20 cellular contexts compared by ENCODE assay signal in the genomic region with DNA sequence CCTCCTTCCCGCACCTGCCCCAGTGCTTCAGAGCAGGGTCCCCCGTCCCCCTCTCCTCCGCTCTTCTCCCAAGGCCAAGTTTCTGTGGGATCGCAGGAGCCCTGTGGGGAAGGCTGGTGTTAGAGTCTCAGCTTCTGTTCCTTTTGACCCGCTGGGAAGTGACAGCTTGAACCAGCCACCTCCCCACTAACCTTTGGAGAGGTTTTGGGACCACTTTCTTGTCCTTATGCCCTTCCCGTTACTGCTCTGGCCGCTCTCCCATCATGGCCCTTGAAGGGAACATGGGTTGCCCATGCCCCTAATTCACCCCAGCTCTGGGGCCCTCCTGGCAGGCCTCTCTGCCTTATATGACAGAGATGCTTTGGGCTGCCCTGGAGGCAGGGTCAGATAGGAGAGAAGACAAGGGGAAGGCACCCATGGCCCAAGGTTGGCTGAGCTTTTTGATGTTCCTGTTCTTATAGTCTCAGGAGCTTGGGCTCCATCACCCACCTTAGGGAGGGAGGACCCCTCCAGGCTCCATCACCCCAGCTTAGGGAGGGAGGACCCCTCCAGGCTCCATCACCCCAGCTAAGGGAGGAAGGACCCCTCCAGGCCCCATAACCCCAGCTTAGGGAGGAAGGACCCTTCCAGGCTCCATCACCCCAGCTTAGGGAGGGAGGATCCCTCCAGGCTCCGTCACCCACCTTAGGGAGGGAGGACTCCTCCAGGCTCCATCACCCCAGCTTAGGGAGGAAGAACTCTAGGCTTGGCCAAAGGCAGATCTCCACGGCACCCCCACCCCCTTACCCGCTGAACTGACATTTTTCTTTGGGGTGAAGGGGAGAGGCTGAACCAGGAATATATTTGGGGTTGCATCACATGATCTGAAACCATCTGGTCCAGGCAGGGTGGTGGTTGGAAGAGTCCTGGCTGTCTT.
"Had no signal": no experiment of that assay in that cellular context is flagged by ENCODE, and none has a peak within 500 bp of the region (broad histone marks: within the 10 kb centered on the region; RNA-seq: fewer than 3 reads in every experiment).

No MANE protein-coding gene starts in this region.

- H3K36me3 ChIP-seq: lower lobe of right lung, prostate gland, thoracic aorta had no signal

- H3K27me3 Mint-ChIP-seq: activated CD4-positive, alpha-beta memory T cell treated with anti-CD3 and anti-CD28 coated beads for 36 hours; stimulated activated naive B cell treated with anti-CD40 and anti-IgM and Interleukin-4, amounts not matched to agents 10 μg/mL and 1 μg/mL and 100 μg/mL, for 72 hours; type B pancreatic cell had no signal

- DNase-seq: activated CD4-positive, alpha-beta memory T cell treated with anti-CD3 and anti-CD28 coated beads for 36 hours; activated CD4-positive, alpha-beta T cell treated with anti-CD3 and anti-CD28 coated beads for 48 hours; cortex of kidney; lower lobe of right lung; mesendoderm; mucosa of descending colon; right cardiac atrium; small intestine; stimulated activated CD4-positive, alpha-beta T cell treated with anti-CD3 and anti-CD28 coated beads, Interleukin-15, amount 100 ng/mL, for 24 hours; stimulated activated naive B cell treated with anti-CD40 and anti-IgM and Interleukin-4, amounts not matched to agents 10 μg/mL and 1 μg/mL and 100 μg/mL, for 72 hours had no signal

- H3K4me1 Mint-ChIP-seq: central memory CD8-positive, alpha-beta T cell; stimulated activated naive B cell treated with anti-CD40 and anti-IgM and Interleukin-4, amounts not matched to agents 10 μg/mL and 1 μg/mL and 100 μg/mL, for 72 hours had no signal

- ATAC-seq: lower lobe of right lung; mucosa of descending colon; stimulated activated naive B cell treated with anti-CD40 and anti-IgM and Interleukin-4, amounts not matched to agents 10 μg/mL and 1 μg/mL and 100 μg/mL, for 72 hours had no signal

- H3K4me3 ChIP-seq: lower lobe of right lung, mucosa of descending colon, prostate gland, thoracic aorta had no signal

- FAIRE-seq: astrocyte, keratinocyte, small intestine had no signal

- H3K4me1 ChIP-seq: lower lobe of right lung, prostate gland had no signal

- H3K27ac Mint-ChIP-seq: activated CD4-positive, alpha-beta memory T cell treated with anti-CD3 and anti-CD28 coated beads for 36 hours; activated naive CD4-positive, alpha-beta T cell treated with anti-CD3 and anti-CD28 coated beads, Interleukin-2, amount 50 U/mL, for 72 hours; activated T-helper 1 cell treated with anti-CD3 and anti-CD28 coated beads, Interleukin-12 subunit alpha, Interleukin-12 subunit beta, Interleukin-2, Interleukin-4 antibody, amounts not matched to agents 30 ng/mL and 10 ng/mL and 1 ng/mL, durations not matched to agents 14 hours and 24 hours and 36 hours; stimulated activated naive B cell treated with anti-CD40 and anti-IgM and Interleukin-4, amounts not matched to agents 10 μg/mL and 1 μg/mL and 100 μg/mL, for 72 hours; type B pancreatic cell had no signal

- H3K4me3 Mint-ChIP-seq: activated CD4-positive, alpha-beta memory T cell treated with anti-CD3 and anti-CD28 coated beads for 36 hours; activated T-helper 1 cell treated with anti-CD3 and anti-CD28 coated beads, Interleukin-12 subunit alpha, Interleukin-12 subunit beta, Interleukin-2, Interleukin-4 antibody, amounts not matched to agents 30 ng/mL and 10 ng/mL and 1 ng/mL, durations not matched to agents 14 hours and 24 hours and 36 hours; central memory CD8-positive, alpha-beta T cell; neural crest cell; stimulated activated naive B cell treated with anti-CD40 and anti-IgM and Interleukin-4, amounts not matched to agents 10 μg/mL and 1 μg/mL and 100 μg/mL, for 72 hours; type B pancreatic cell had no signal

- H3K36me3 Mint-ChIP-seq: activated CD4-positive, alpha-beta memory T cell treated with anti-CD3 and anti-CD28 coated beads for 36 hours; activated naive CD4-positive, alpha-beta T cell treated with anti-CD3 and anti-CD28 coated beads, Interleukin-2, amount 50 U/mL, for 72 hours; stimulated activated naive B cell treated with anti-CD40 and anti-IgM and Interleukin-4, amounts not matched to agents 10 μg/mL and 1 μg/mL and 100 μg/mL, for 72 hours; type B pancreatic cell had no signal

- H3K27ac ChIP-seq: epithelial cell of prostate, lower lobe of right lung, prostate gland, thoracic aorta had no signal

- H3K9me3 ChIP-seq: lower lobe of right lung, mucosa of descending colon, prostate gland, thoracic aorta had no signal

- H3K9me3 Mint-ChIP-seq: activated CD4-positive, alpha-beta memory T cell treated with anti-CD3 and anti-CD28 coated beads for 36 hours; activated naive CD4-positive, alpha-beta T cell treated with anti-CD3 and anti-CD28 coated beads, Interleukin-2, amount 50 U/mL, for 72 hours; activated T-helper 1 cell treated with anti-CD3 and anti-CD28 coated beads, Interleukin-12 subunit alpha, Interleukin-12 subunit beta, Interleukin-2, Interleukin-4 antibody, amounts not matched to agents 30 ng/mL and 10 ng/mL and 1 ng/mL, durations not matched to agents 14 hours and 24 hours and 36 hours; central memory CD8-positive, alpha-beta T cell; neural crest cell; stimulated activated naive B cell treated with anti-CD40 and anti-IgM and Interleukin-4, amounts not matched to agents 10 μg/mL and 1 μg/mL and 100 μg/mL, for 72 hours; type B pancreatic cell had no signal
